In genomic region chr15:83881156-83881555, GRCh38 we compare ENCODE assay signal across 22 cellular contexts.
A peak's percentile ranks its signal among the peaks of the same experiment; 100 is the strongest.
DNase-seq lines count a peak whose midpoint lies in the region; ATAC-seq, FAIRE-seq and TF ChIP-seq lines count a peak whose summit lies in the region.
"Had no signal": no experiment of that assay in that cellular context is flagged by ENCODE, and none has a peak within 500 bp of the region (broad histone marks: within the 10 kb centered on the region; RNA-seq: fewer than 3 reads in every experiment).

No MANE protein-coding gene starts in this region.

- intact Hi-C loops in mammary epithelial cell (cut with micrococcal nuclease) (no loop called here), MCF 10A (cut with micrococcal nuclease) (no loop called here), pancreas (cut with DNase I) (no loop called here)

- H3K4me3 Mint-ChIP-seq in MCF 10A (ENCODE audit: unreplicated experiment) = no peak overlapping the region
- no peak overlapping the region for H3K4me3 Mint-ChIP-seq in T-helper 2 cell treated with Interferon-gamma antibody and Interleukin-4, amounts not matched to agents 5 μg/mL and 100 μg/mL, for 36 hours
- H3K4me3 Mint-ChIP-seq: B cell; CD4-positive, alpha-beta T cell; CD8-positive, alpha-beta T cell had no signal

- no peak overlapping the region for H3K27ac Mint-ChIP-seq in MCF 10A (ENCODE audit: low read depth, unreplicated experiment)
- no peak overlapping the region for H3K27ac Mint-ChIP-seq in T-helper 2 cell treated with Interferon-gamma antibody and Interleukin-4, amounts not matched to agents 5 μg/mL and 100 μg/mL, for 36 hours
- H3K27ac Mint-ChIP-seq: B cell; CD4-positive, alpha-beta T cell; CD8-positive, alpha-beta T cell had no signal

- BruUV-seq in mammary epithelial cell (replicated peaks; lab: Mats Ljungman, UMichigan) (no TSS peak), MCF 10A (replicated peaks; lab: Mats Ljungman, UMichigan) (no TSS peak)

- H3K9me3 ChIP-seq in mammary epithelial cell (replicated peaks; ENCODE audit: insufficient read depth, low read length) (no peaks in the 10 kb centered on the region), pancreas (no peaks in the 10 kb centered on the region)
- H3K9me3 ChIP-seq: A549; BLaER1 treated with 17β-estradiol and CSF1 and Interleukin-3, amounts not matched to agents 10 nM and 100 nM; Caco-2 had no signal

- no peaks in the 10 kb centered on the region for H4K20me1 ChIP-seq in mammary epithelial cell (ENCODE audit: insufficient read depth, low read length)
- H4K20me1 ChIP-seq: BLaER1 treated with 17β-estradiol and CSF1 and Interleukin-3, amounts not matched to agents 10 nM and 100 nM had no signal

- H3K9me3 Mint-ChIP-seq in MCF 10A (ENCODE audit: unreplicated experiment) = no peaks in the 10 kb centered on the region
- no peaks in the 10 kb centered on the region for H3K9me3 Mint-ChIP-seq in T-helper 2 cell treated with Interferon-gamma antibody and Interleukin-4, amounts not matched to agents 5 μg/mL and 100 μg/mL, for 36 hours
- H3K9me3 Mint-ChIP-seq: CD8-positive, alpha-beta T cell had no signal

- dilution Hi-C loops in mammary epithelial cell (cut with HindIII; ENCODE audit: low sequenced_read_pairs) = no loop called here

- H3K4me1 Mint-ChIP-seq in MCF 10A (ENCODE audit: insufficient read depth, unreplicated experiment) = no peaks in the 10 kb centered on the region
- no peaks in the 10 kb centered on the region for H3K4me1 Mint-ChIP-seq in T-helper 2 cell treated with Interferon-gamma antibody and Interleukin-4, amounts not matched to agents 5 μg/mL and 100 μg/mL, for 36 hours (ENCODE audit: low read depth)
- H3K4me1 Mint-ChIP-seq: B cell had no signal

- H3K4me2 ChIP-seq in mammary epithelial cell (ENCODE audit: insufficient read depth, low read depth, low read length) = no peak overlapping the region
- H3K4me2 ChIP-seq: A549; BLaER1 treated with 17β-estradiol and CSF1 and Interleukin-3, amounts not matched to agents 10 nM and 100 nM had no signal

- H3K36me3 ChIP-seq in mammary epithelial cell (ENCODE audit: insufficient read depth, low read length) (no peaks in the 10 kb centered on the region), bronchial epithelial cell (ENCODE audit: control insufficient read depth, insufficient read depth, low read length) (no peaks in the 10 kb centered on the region), pancreas (no peaks in the 10 kb centered on the region)
- H3K36me3 ChIP-seq: BLaER1 treated with 17β-estradiol and CSF1 and Interleukin-3, amounts not matched to agents 10 nM and 100 nM had no signal

- H3K27me3 ChIP-seq in mammary epithelial cell (ENCODE audit: insufficient read depth, low read length) (no peaks in the 10 kb centered on the region), bronchial epithelial cell (ENCODE audit: control insufficient read depth, insufficient read depth, low read length) (no peaks in the 10 kb centered on the region), pancreas (no peaks in the 10 kb centered on the region)
- H3K27me3 ChIP-seq: BLaER1 treated with 17β-estradiol and CSF1 and Interleukin-3, amounts not matched to agents 10 nM and 100 nM had no signal

- H3K79me2 ChIP-seq in mammary epithelial cell (ENCODE audit: insufficient read depth, low read length) = no peaks in the 10 kb centered on the region

- POLR2A ChIA-PET in MCF 10A (lab: Yijun Ruan, JAX) = interaction anchor here (1.8 kb wide), 1 partner anchor 9 kb away, joined by 5 read pairs; no protein-coding TSS in a partner anchor

- in situ Hi-C loops in mammary epithelial cell (cut with MboI; ENCODE audit: low sequenced_read_pairs in 2 of 2) = no loop called here

- H3K4me3 ChIP-seq in mammary epithelial cell (replicated peaks in 1 of 3; ENCODE audit: insufficient read depth in 1 of 3, low read depth in 2 of 3, low read length in 3 of 3) = no peak overlapping the region
- no peak overlapping the region for H3K4me3 ChIP-seq in bronchial epithelial cell (ENCODE audit: low read depth, low read length)
- H3K4me3 ChIP-seq in pancreas = no peak overlapping the region
- H3K4me3 ChIP-seq: A549; BLaER1 treated with 17β-estradiol and CSF1 and Interleukin-3, amounts not matched to agents 10 nM and 100 nM had no signal

- H2AFZ ChIP-seq in mammary epithelial cell (ENCODE audit: low read depth, low read length) = peak overlapping the region; percentile 39

- peak; percentile 96 to 99 (median 98) for ATAC-seq in pancreas
- ATAC-seq: A549; CD8-positive, alpha-beta T cell had no signal

- H3K27ac ChIP-seq in mammary epithelial cell (ENCODE audit: insufficient read depth, low read depth, low read length) (no peak overlapping the region), pancreas (peak overlapping the region in 2 of 4 donors; percentile 72 to 87)
- H3K27ac ChIP-seq: 22Rv1; A549; BLaER1 treated with 17β-estradiol and CSF1 and Interleukin-3, amounts not matched to agents 10 nM and 100 nM; C4-2B had no signal

- 38% methylated on average over 3 of the region's 3 CpGs for WGBS in mammary epithelial cell (ENCODE audit: low coverage, missing lambda C conversion rate)
- WGBS in pancreas, 2 donors = 40 to 45% methylated on average over 3 of the region's 3 CpGs

- TF ChIP-seq CTCF in mammary epithelial cell (conservative IDR thresholded peaks at IDR 0.05 in 1 of 2, IDR thresholded peaks at IDR 0.05 in 1 of 2; ENCODE audit: extremely low read depth in 1 of 2, insufficient read depth in 1 of 2, low read depth in 1 of 2, low read length in 2 of 2) (no peak), MCF 10A (IDR thresholded peaks at IDR 0.05; ENCODE audit: unreplicated experiment) (no peak), bronchial epithelial cell (IDR thresholded peaks at IDR 0.05; ENCODE audit: insufficient read depth, low read length, severe bottlenecking) (no peak), pancreas (IDR thresholded peaks at IDR 0.05) (no peak)

- DNase-seq in mammary epithelial cell (no peak), MCF 10A (ENCODE audit: unreplicated experiment) (no peak), bronchial epithelial cell (ENCODE audit: low read depth) (no peak), pancreas (peak in 4 of 6 donors; percentile 24 to 84 (median 54)), HPDE6-E6E7 (ENCODE audit: extremely low spot score) (no peak)
- DNase-seq in T-helper 2 cell treated with Interferon-gamma antibody and Interleukin-4, amounts not matched to agents 5 μg/mL and 100 μg/mL, for 36 hours (ENCODE audit: low spot score) = no peak
- DNase-seq: AML-193; Caco-2; Calu3; CD4-positive, alpha-beta T cell; CD8-positive, alpha-beta T cell; DMS79 treated with DMSO at 0.1 percent for 48 hours; GF-D8 had no signal

- H3K27me3 Mint-ChIP-seq in MCF 10A (ENCODE audit: insufficient read depth, unreplicated experiment) = no peaks in the 10 kb centered on the region
- H3K27me3 Mint-ChIP-seq in T-helper 2 cell treated with Interferon-gamma antibody and Interleukin-4, amounts not matched to agents 5 μg/mL and 100 μg/mL, for 36 hours (ENCODE audit: low read depth) = peaks cover 6% of the 10 kb centered on the region
- H3K27me3 Mint-ChIP-seq: B cell had no signal

- FAIRE-seq in bronchial epithelial cell (lab: Jason Lieb, UNC) (peak; percentile 47), pancreas (lab: Jason Lieb, UNC) (no peak)
- FAIRE-seq: A549, D721Med, G401.6, GM12891, GM19239 had no signal

- CTCF ChIA-PET in mammary epithelial cell (lab: Charles Lee; ENCODE audit: low non-redundant PET) (no interaction called here), MCF 10A (lab: Yijun Ruan, JAX) (no interaction called here)

- no peak overlapping the region for H3K9ac ChIP-seq in mammary epithelial cell (ENCODE audit: insufficient read depth, low read length)
- H3K9ac ChIP-seq: BLaER1 treated with 17β-estradiol and CSF1 and Interleukin-3, amounts not matched to agents 10 nM and 100 nM had no signal

- H3K36me3 Mint-ChIP-seq in MCF 10A (ENCODE audit: insufficient read depth, unreplicated experiment) = no peaks in the 10 kb centered on the region
- H3K36me3 Mint-ChIP-seq in T-helper 2 cell treated with Interferon-gamma antibody and Interleukin-4, amounts not matched to agents 5 μg/mL and 100 μg/mL, for 36 hours (ENCODE audit: low read depth) = no peaks in the 10 kb centered on the region
- H3K36me3 Mint-ChIP-seq: CD8-positive, alpha-beta T cell had no signal

- H3K4me1 ChIP-seq in mammary epithelial cell (ENCODE audit: insufficient read depth, low read length) = no peaks in the 10 kb centered on the region
- H3K4me1 ChIP-seq in pancreas = peaks cover 0 to 13% (median 9%) of the 10 kb centered on the region in 3 donors
- H3K4me1 ChIP-seq: A549; BLaER1 treated with 17β-estradiol and CSF1 and Interleukin-3, amounts not matched to agents 10 nM and 100 nM; Caco-2 had no signal

Comparison
In these comparisons a context has a peak if more than half of its experiments do, and no peak if none do; other contexts are left out.
1. DNase-seq: peak in pancreas (4 of 6); none in mammary epithelial cell (single experiment), MCF 10A (single experiment), bronchial epithelial cell (single experiment), T-helper 2 cell treated with Interferon-gamma antibody and Interleukin-4, amounts not matched to agents 5 μg/mL and 100 μg/mL, for 36 hours (single experiment) and HPDE6-E6E7 (single experiment).